In the genomic region with DNA sequence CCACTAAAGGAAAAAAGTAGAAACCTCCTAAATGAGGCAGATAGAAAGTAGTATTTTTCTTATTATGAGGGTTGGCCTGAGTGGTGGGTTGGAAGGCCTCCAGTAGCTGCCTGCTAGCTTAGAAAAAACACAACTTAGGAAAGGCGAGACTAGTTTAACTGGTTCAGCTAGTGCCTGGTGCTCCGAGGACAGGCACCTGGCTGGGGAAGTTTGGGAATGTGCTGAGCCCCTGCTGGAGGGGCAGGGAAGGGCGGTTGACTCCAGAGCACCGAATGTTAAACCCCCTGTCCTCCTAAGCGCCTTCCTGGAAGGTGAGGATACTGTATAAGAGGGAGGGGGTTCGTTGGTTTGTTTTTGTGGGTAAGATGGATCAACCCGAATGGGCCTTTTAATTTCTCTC, we compare ENCODE assay signal across 8 cellular contexts.
DNase-seq lines count a peak whose midpoint lies in the region; ATAC-seq and TF ChIP-seq lines count a peak whose summit lies in the region.

No MANE protein-coding gene starts in this region.

- peaks cover 35% of the 10 kb centered on the region for H3K4me1 Mint-ChIP-seq in activated naive CD8-positive, alpha-beta T cell (ENCODE audit: low read depth)

- peaks cover 92% of the 10 kb centered on the region for H3K4me1 ChIP-seq in DND-41 (ENCODE audit: insufficient read depth, low read length)

- peak overlapping the region; percentile 77 for H3K27ac Mint-ChIP-seq in activated naive CD8-positive, alpha-beta T cell

- H2AFZ ChIP-seq in DND-41 (ENCODE audit: low read depth, low read length), result no peak overlapping the region

- no peaks in the 10 kb centered on the region for H3K27me3 ChIP-seq in DND-41 (ENCODE audit: insufficient read depth, low read length, poor library complexity)

- no peaks in the 10 kb centered on the region for H3K9me3 Mint-ChIP-seq in activated naive CD8-positive, alpha-beta T cell (ENCODE audit: low read depth)

- no peaks in the 10 kb centered on the region for H3K36me3 Mint-ChIP-seq in activated naive CD8-positive, alpha-beta T cell

- no peak overlapping the region for H3K4me3 ChIP-seq in DND-41 (ENCODE audit: low read depth in 1 of 2, low read length in 2 of 2)

- H3K4me2 ChIP-seq in DND-41 (ENCODE audit: insufficient read depth, low read length), result 0 out of 2 replicates have a peak overlapping the region, but pooled peaks have one; percentile 3

- ATAC-seq in DND-41 (ENCODE audit: insufficient read depth, low read depth) (no peak), GM21786 (IDR thresholded peaks at IDR 0.05; ENCODE audit: unreplicated experiment) (no peak), GM21526 (IDR thresholded peaks at IDR 0.05; ENCODE audit: low FRiP score, unreplicated experiment) (no peak), GM18520 (IDR thresholded peaks at IDR 0.05; ENCODE audit: unreplicated experiment) (no peak), GM19395 (IDR thresholded peaks at IDR 0.05; ENCODE audit: unreplicated experiment) (no peak)

- H3K27ac ChIP-seq in 22Rv1, result 0 out of 2 replicates have a peak overlapping the region, but pooled peaks have one; percentile 4
- peak overlapping the region; percentile 96 for H3K27ac ChIP-seq in DND-41 (ENCODE audit: low read length)

- H3K9ac ChIP-seq in DND-41 (ENCODE audit: low read depth, low read length), result 0 out of 2 replicates have a peak overlapping the region, but pooled peaks have one; percentile 2

- H3K27me3 Mint-ChIP-seq in activated naive CD8-positive, alpha-beta T cell, result no peaks in the 10 kb centered on the region

- peaks cover 46% of the 10 kb centered on the region for H4K20me1 ChIP-seq in DND-41 (ENCODE audit: insufficient read depth, low read length)

- peaks cover 74% of the 10 kb centered on the region for H3K36me3 ChIP-seq in DND-41 (ENCODE audit: insufficient read depth, low read length)

- H3K79me2 ChIP-seq in DND-41 (ENCODE audit: insufficient read depth, low read length), result peaks cover 98% of the 10 kb centered on the region

- H3K4me3 Mint-ChIP-seq in activated naive CD8-positive, alpha-beta T cell, result no peak overlapping the region

- no peaks in the 10 kb centered on the region for H3K9me3 ChIP-seq in DND-41 (ENCODE audit: insufficient read depth, low read length, severe bottlenecking)

- TF ChIP-seq CTCF in 22Rv1 (IDR thresholded peaks at IDR 0.05) (peak; percentile 75), DND-41 (IDR thresholded peaks at IDR 0.05; ENCODE audit: borderline replicate concordance, extremely low read depth, low read length, poor library complexity, severe bottlenecking) (peak; percentile 44)

- DNase-seq in DND-41 (no peak), islet precursor cell (peak; percentile 89)
